ENCODE assay signal across 15 cellular contexts in genomic region chr4:159169903-159170302, GRCh38.
DNase-seq lines count a peak whose midpoint lies in the region; ATAC-seq, FAIRE-seq and TF ChIP-seq lines count a peak whose summit lies in the region.
"Had no signal": no experiment of that assay in that cellular context is flagged by ENCODE, and none has a peak within 500 bp of the region (broad histone marks: within the 10 kb centered on the region; RNA-seq: fewer than 3 reads in every experiment).

No MANE protein-coding gene starts in this region.

- no peak overlapping the region for H4K8ac ChIP-seq in H9 (replicated peaks; ENCODE audit: insufficient read length, low read depth, low read length)

- no peaks in the 10 kb centered on the region for H3K23me2 ChIP-seq in H9 (ENCODE audit: insufficient read length, low read depth, low read length, poor library complexity, severe bottlenecking)

- no peak overlapping the region for H3K14ac ChIP-seq in H9 (ENCODE audit: insufficient read depth, low read length)

- WGBS in H9 (ENCODE audit: extremely low coverage, insufficient read length, low lambda C conversion rate) = no CpG with 5 or more reads among the region's 1 CpG

- DNase-seq in GM18507 (ENCODE audit: extremely low spot score, insufficient read length, low read depth) (no peak), H9 (no peak), pons (ENCODE audit: low spot score) (no peak), C1 segment of cervical spinal cord (lab: John Stamatoyannopoulos, UW) (no peak)
- no peak for DNase-seq in activated T-cell treated with anti-CD3 and anti-CD28 coated beads, Interleukin-2, amount 50 U/mL, for 48 hours
- DNase-seq: activated T-cell treated with anti-CD3 and anti-CD28 coated beads, Interleukin-2, amount 50 U/mL, for 4 hours; effector memory CD8-positive, alpha-beta T cell; NCI-H2081 treated with DMSO at 0.1 percent for 48 hours had no signal

- H2BK20ac ChIP-seq in H9 (ENCODE audit: low read depth, low read length, poor library complexity, severe bottlenecking) = no peak overlapping the region

- peak; percentile 21 for ATAC-seq in GM19468 (IDR thresholded peaks at IDR 0.05; ENCODE audit: extremely low read depth, unreplicated experiment)
- ATAC-seq in HG02840 (IDR thresholded peaks at IDR 0.05; ENCODE audit: low FRiP score, unreplicated experiment) = peak; percentile 67
- ATAC-seq in HG03442 (IDR thresholded peaks at IDR 0.05; ENCODE audit: unreplicated experiment) = peak; percentile 45
- ATAC-seq: activated T-cell treated with anti-CD3 and anti-CD28 coated beads, Interleukin-2, amount 50 U/mL, for 4 hours; effector memory CD8-positive, alpha-beta T cell; gastroesophageal sphincter; SK-N-SH treated with all-trans-retinoic acid at 6 μM for 48 hours had no signal

- H3K9ac ChIP-seq in H9 (ENCODE audit: extremely low read depth, insufficient read length, low read length) = no peak overlapping the region

- H2AFZ ChIP-seq in H9 (ENCODE audit: low read length) = no peak overlapping the region

- no peaks in the 10 kb centered on the region for H3K9me3 Mint-ChIP-seq in H9
- H3K9me3 Mint-ChIP-seq: activated T-cell treated with anti-CD3 and anti-CD28 coated beads, Interleukin-2, amount 50 U/mL, for 4 hours; effector memory CD8-positive, alpha-beta T cell had no signal

- no peak overlapping the region for H3K4me2 ChIP-seq in H9 (ENCODE audit: insufficient read depth, insufficient read length, low read length)

- peaks cover 7% of the 10 kb centered on the region for H3K79me1 ChIP-seq in H9 (ENCODE audit: insufficient read depth, low read depth, low read length, poor library complexity, severe bottlenecking)

- H4K5ac ChIP-seq in H9 (ENCODE audit: insufficient read length, low read depth, low read length) = no peak overlapping the region

- no peaks in the 10 kb centered on the region for H3K9me3 ChIP-seq in H9 (ENCODE audit: control insufficient read depth, low read depth, low read length)
- H3K9me3 ChIP-seq: gastroesophageal sphincter had no signal

- no peak overlapping the region for H2BK12ac ChIP-seq in H9 (ENCODE audit: insufficient read length, low read depth, low read length)

- no peak overlapping the region for H3K4me3 Mint-ChIP-seq in H9
- H3K4me3 Mint-ChIP-seq: activated T-cell treated with anti-CD3 and anti-CD28 coated beads, Interleukin-2, amount 50 U/mL, for 4 hours; effector memory CD8-positive, alpha-beta T cell had no signal

- H2AK5ac ChIP-seq in H9 (ENCODE audit: insufficient read length, low read length) = no peak overlapping the region

- no peak overlapping the region for H4K91ac ChIP-seq in H9 (ENCODE audit: insufficient read length, low read depth, low read length)

- H3K18ac ChIP-seq in H9 (ENCODE audit: insufficient read length, low read depth, low read length) = no peak overlapping the region

- H3K4ac ChIP-seq in H9 (ENCODE audit: low read depth, low read length) = no peak overlapping the region

- 0 out of 2 replicates have a peak, but pooled peaks cover 4% of the 10 kb centered on the region for H3K4me1 ChIP-seq in H9 (ENCODE audit: insufficient read depth, low read length)

- no peak overlapping the region for H2BK120ac ChIP-seq in H9 (ENCODE audit: low read depth, low read length, poor library complexity, severe bottlenecking)

- no peaks in the 10 kb centered on the region for H3K27me3 Mint-ChIP-seq in H9 (ENCODE audit: low read depth)
- H3K27me3 Mint-ChIP-seq: effector memory CD8-positive, alpha-beta T cell; progenitor cell of endocrine pancreas had no signal

- no peak overlapping the region for H3K27ac Mint-ChIP-seq in H9
- H3K27ac Mint-ChIP-seq: effector memory CD8-positive, alpha-beta T cell; progenitor cell of endocrine pancreas had no signal

- peaks cover 0 to 2% (median 0%) of the 10 kb centered on the region in 3 experiments; a peak in 1 of 7 replicates for H3K36me3 Mint-ChIP-seq in H9 (ENCODE audit: insufficient read depth in 1 of 3, low read depth in 3 of 3)

- FAIRE-seq in GM18507 (lab: Jason Lieb, UNC) = peak; percentile 85
- FAIRE-seq: islet of Langerhans had no signal

- no peak overlapping the region for H3K56ac ChIP-seq in H9 (ENCODE audit: insufficient read length, low read depth, low read length)

- no peak for TF ChIP-seq CTCF in H9 (conservative IDR thresholded peaks at IDR 0.05)

- H3K79me2 ChIP-seq in H9 (ENCODE audit: insufficient read depth, low read length) = peaks cover 8% of the 10 kb centered on the region; the same call in 1 of the 2 replicates

- no peaks in the 10 kb centered on the region for H4K20me1 ChIP-seq in H9 (ENCODE audit: control insufficient read depth, insufficient read depth, insufficient read length)

- H2BK5ac ChIP-seq in H9 (ENCODE audit: insufficient read length, low read length) = no peak overlapping the region

- H2BK15ac ChIP-seq in H9 (ENCODE audit: low read depth, low read length) = no peak overlapping the region

- no peak overlapping the region for H3K23ac ChIP-seq in H9 (ENCODE audit: insufficient read length, low read depth, low read length)

- no peaks in the 10 kb centered on the region for H3K27me3 ChIP-seq in H9 (ENCODE audit: insufficient read depth, low read length)
- H3K27me3 ChIP-seq: gastroesophageal sphincter had no signal

- no peak overlapping the region for H3T11ph ChIP-seq in H9 (ENCODE audit: low read length)

- no peak overlapping the region for H3K27ac ChIP-seq in H9 (ENCODE audit: insufficient read length, low read depth, low read length)
- H3K27ac ChIP-seq: gastroesophageal sphincter had no signal

- peaks cover 24 to 38% of the 10 kb centered on the region in 2 experiments for H3K4me1 Mint-ChIP-seq in H9
